10 cellular contexts compared by ENCODE assay signal in genomic region chr19:46000497-46001246, GRCh38. TPM values are rescaled to one million over a fixed set of nuclear protein-coding genes. Genes with fewer than 3 reads are reported as not detected.
A peak's percentile ranks its signal among the peaks of the same experiment; 100 is the strongest.
DNase-seq lines count a peak whose midpoint lies in the region; ATAC-seq, FAIRE-seq and TF ChIP-seq lines count a peak whose summit lies in the region.
"Had no signal": no experiment of that assay in that cellular context is flagged by ENCODE, and none has a peak within 500 bp of the region (broad histone marks: within the 10 kb centered on the region; RNA-seq: fewer than 3 reads in every experiment).

No MANE protein-coding gene starts in this region.

- H3K27me3 ChIP-seq in GM23338 (ENCODE audit: insufficient read depth), result no peaks in the 10 kb centered on the region
- no peaks in the 10 kb centered on the region for H3K27me3 ChIP-seq in astrocyte (ENCODE audit: insufficient read depth, low read length)
- H3K27me3 ChIP-seq in sigmoid colon, result peaks cover 0 to 26% (median 10%) of the 10 kb centered on the region in 3 donors

- no peak for TF ChIP-seq POLR2A in sigmoid colon (IDR thresholded peaks at IDR 0.05)

- H2AFZ ChIP-seq in GM23338 (no peak overlapping the region; the same call in 1 of the 2 replicates), astrocyte (ENCODE audit: low read depth, low read length) (peak overlapping the region; percentile 26)

- H4K20me1 ChIP-seq in GM23338 (replicated peaks; ENCODE audit: insufficient read depth) (no peaks in the 10 kb centered on the region; the same call in 1 of the 2 replicates), astrocyte (ENCODE audit: insufficient read depth, low read length) (peaks cover 43% of the 10 kb centered on the region)

- H3K79me2 ChIP-seq in GM23338 (replicated peaks; ENCODE audit: insufficient read depth), result peaks cover 25% of the 10 kb centered on the region
- H3K79me2 ChIP-seq in astrocyte (ENCODE audit: insufficient read depth, low read length), result peaks cover 21% of the 10 kb centered on the region

- H3K9me3 Mint-ChIP-seq in GM23338 (no peaks in the 10 kb centered on the region; the same call in 2 of the 3 replicates), T-cell (no peaks in the 10 kb centered on the region), astrocyte (ENCODE audit: unreplicated experiment) (no peaks in the 10 kb centered on the region)

- H3K27ac Mint-ChIP-seq in GM23338 (no peak overlapping the region; the same call in 1 of the 2 replicates), T-cell (no peak overlapping the region), astrocyte (ENCODE audit: unreplicated experiment) (peak overlapping the region; percentile 47)

- H3K9me3 ChIP-seq in astrocyte (ENCODE audit: insufficient read depth, low read depth, low read length), result no peaks in the 10 kb centered on the region
- H3K9me3 ChIP-seq in sigmoid colon, result no peaks in the 10 kb centered on the region

- H3K9me2 ChIP-seq in GM23338 (ENCODE audit: insufficient read depth), result no peaks in the 10 kb centered on the region

- H3K4me3 Mint-ChIP-seq in GM23338 (peak overlapping the region; percentile 94), T-cell (peak overlapping the region; percentile 72 to 82 (median 76)), astrocyte (ENCODE audit: unreplicated experiment) (peak overlapping the region; percentile 84)

- peaks cover 7% of the 10 kb centered on the region; the same call in 1 of the 2 replicates for H3F3A ChIP-seq in GM23338 (replicated peaks; ENCODE audit: low read depth)

- H3K27me3 Mint-ChIP-seq in GM23338 (ENCODE audit: insufficient read depth, low read depth, poor library complexity) (peaks cover 13% of the 10 kb centered on the region), T-cell (peaks cover 0 to 2% of the 10 kb centered on the region in 2 donors), astrocyte (ENCODE audit: low read depth, unreplicated experiment) (no peaks in the 10 kb centered on the region)

- peak overlapping the region; percentile 18 for H3K9ac ChIP-seq in astrocyte (ENCODE audit: low read length)
- H3K9ac ChIP-seq: KMS-11 had no signal

- no peak for TF ChIP-seq EP300 in sigmoid colon (IDR thresholded peaks at IDR 0.05)

- peak; percentile 85 for DNase-seq in GM23338 (ENCODE audit: low spot score)
- DNase-seq in T-cell, result peak; percentile 49 to 87 (median 76)
- DNase-seq in astrocyte (ENCODE audit: low read depth), result no peak
- peak; percentile 91 for DNase-seq in iPS-NIHi11 (ENCODE audit: low spot score)
- DNase-seq in stimulated activated CD4-positive, alpha-beta T cell treated with anti-CD3 and anti-CD28 coated beads, Interleukin-4, amount 100 ng/mL, for 48 hours (ENCODE audit: low read depth in 2 of 2), result peak; percentile 55 to 57
- DNase-seq in sigmoid colon, result no peak
- DNase-seq in SW 1271 (lab: John Stamatoyannopoulos, UW), result no peak
- DNase-seq in SIG-M5 (lab: John Stamatoyannopoulos, UW), result no peak

- H3K36me3 Mint-ChIP-seq in GM23338 (ENCODE audit: low read depth), result 0 out of 3 replicates have a peak, but pooled peaks cover 2% of the 10 kb centered on the region
- H3K36me3 Mint-ChIP-seq in T-cell, result peaks cover 14% of the 10 kb centered on the region
- peaks cover 8% of the 10 kb centered on the region for H3K36me3 Mint-ChIP-seq in astrocyte (ENCODE audit: low read depth, unreplicated experiment)

- intact Hi-C loops in sigmoid colon (cut with DNase I), result no loop called here

- peak overlapping the region; percentile 97 for H3K4me2 ChIP-seq in GM23338
- H3K4me2 ChIP-seq in astrocyte (ENCODE audit: low read length), result peak overlapping the region; percentile 82
- H3K4me2 ChIP-seq: KMS-11 had no signal

- CTCF ChIA-PET in T-cell (lab: Charles Lee), result no interaction called here

- H3K4me3 ChIP-seq in GM23338 (peak overlapping the region; percentile 88), astrocyte (ENCODE audit: insufficient read depth, low read depth, low read length) (peak overlapping the region; percentile 23), sigmoid colon (no peak overlapping the region)

- no peak for TF ChIP-seq CTCF in GM23338 (conservative IDR thresholded peaks at IDR 0.05; ENCODE audit: low read depth in 2 of 2)
- no peak for TF ChIP-seq CTCF in astrocyte (IDR thresholded peaks at IDR 0.05; ENCODE audit: insufficient read depth, low read depth, low read length)
- TF ChIP-seq CTCF in sigmoid colon (IDR thresholded peaks at IDR 0.05), result no peak

- H3K36me3 ChIP-seq in GM23338 (ENCODE audit: insufficient read depth), result no peaks in the 10 kb centered on the region
- no peaks in the 10 kb centered on the region for H3K36me3 ChIP-seq in astrocyte (ENCODE audit: insufficient read depth, low read length)
- H3K36me3 ChIP-seq in sigmoid colon, result no peaks in the 10 kb centered on the region

- no peak overlapping the region for H3K27ac ChIP-seq in GM23338 (ENCODE audit: low read depth)
- H3K27ac ChIP-seq in astrocyte (ENCODE audit: low read depth, low read length), result no peak overlapping the region
- H3K27ac ChIP-seq in sigmoid colon, result no peak overlapping the region
- H3K27ac ChIP-seq: KMS-11 had no signal

- WGBS in sigmoid colon, 2 donors, result 5 to 10% methylated on average over 34 of the region's 34 CpGs

- H3K4me1 ChIP-seq in GM23338 (ENCODE audit: insufficient read depth) (peaks cover 8% of the 10 kb centered on the region), astrocyte (ENCODE audit: insufficient read depth, low read length) (peaks cover 8% of the 10 kb centered on the region), sigmoid colon (peaks cover 0 to 25% (median 21%) of the 10 kb centered on the region in 4 donors)

- peak; percentile 84 for ATAC-seq in GM23338
- peak; percentile 98 to 99 (median 99) for ATAC-seq in T-cell (replicated peaks in 1 of 4)

- no peak for FAIRE-seq in astrocyte (lab: Jason Lieb, UNC)

- H3K4me1 Mint-ChIP-seq in GM23338, result peaks cover 27% of the 10 kb centered on the region
- H3K4me1 Mint-ChIP-seq in T-cell, result peaks cover 23 to 33% (median 30%) of the 10 kb centered on the region in 3 donors
- H3K4me1 Mint-ChIP-seq in astrocyte (ENCODE audit: low read depth, unreplicated experiment), result peaks cover 20% of the 10 kb centered on the region

- POLR2A ChIA-PET in T-cell (lab: Charles Lee), result no interaction called here

TF ChIP-seq in GM23338, 12 proteins besides CTCF, POLR2A, EP300 and RAD21 (continues in another document):
- TF ChIP-seq CREB1 (CRISPR knock-in tag; IDR thresholded peaks at IDR 0.05; ENCODE audit: low read depth), result no peak

RNA-seq across cellular contexts. Expression of gene CCDC61, which starts 5.4 kb away (rescaled TPM):
- 16.4 and 22.4 TPM in 2 replicates for total RNA-seq in GM23338 (2014; rRNA removed; shearing (Covaris generic))
- polyA plus RNA-seq in GM23338 (2016; fragmentation: Nextera tagmentation; extraction: Ambion mirVana), result 6.7 and 9.8 TPM in 2 replicates
- 10 to 100 TPM; 18.3 to 42.9 (median 39.4) TPM for total RNA-seq in T-cell
- total RNA-seq in astrocyte, result 6.6 and 6.7 TPM in 2 replicates
- 10 to 100 TPM in 2 of 4 donors, 1 to 10 TPM in 2; 5.0 to 15.2 (median 8.0) TPM for total RNA-seq in sigmoid colon
- 10 to 100 TPM in 2 of 3 donors, 1 to 10 TPM in 1; 9.6 to 16.3 (median 10.9) TPM for polyA plus RNA-seq in sigmoid colon

RNA-seq across cellular contexts. Expression of gene PGLYRP1, which starts 22.2 kb away (rescaled TPM):
- not detected in 2 replicates for total RNA-seq in GM23338 (2014; rRNA removed; shearing (Covaris generic))
- polyA plus RNA-seq in GM23338 (2016; fragmentation: Nextera tagmentation; extraction: Ambion mirVana) (0.33 TPM in 1 of 2 replicates, not detected in the other), sigmoid colon (under 1 TPM in 1 of 3 donors, not detected in 2; 0.12 TPM)
- total RNA-seq in T-cell (not detected), astrocyte (not detected in 2 replicates), sigmoid colon (not detected)
- total RNA-seq: renal cortical epithelial cell had no signal

RNA-seq across cellular contexts. Expression of gene NOVA2, which starts 27.0 kb away (rescaled TPM):
- 13.7 and 14.9 TPM in 2 replicates for total RNA-seq in GM23338 (2014; rRNA removed; shearing (Covaris generic))
- polyA plus RNA-seq in GM23338 (2016; fragmentation: Nextera tagmentation; extraction: Ambion mirVana) (5.1 and 5.3 TPM in 2 replicates), sigmoid colon (1 to 10 TPM in 1 of 3 donors, under 1 TPM in 2; 0.23 to 1.1 (median 0.60) TPM)
- total RNA-seq in T-cell (under 1 TPM in 1 of 5 donors, not detected in 4; 0.03 TPM), astrocyte (10.7 and 11.1 TPM in 2 replicates), sigmoid colon (1 to 10 TPM in 2 of 4 donors, under 1 TPM in 2; 0.36 to 3.0 (median 1.2) TPM)

RNA-seq across cellular contexts. Expression of gene IGFL4, which starts 40.1 kb away (rescaled TPM):
- total RNA-seq in GM23338 (2014; rRNA removed; shearing (Covaris generic)), result 0.87 and 1.0 TPM in 2 replicates
- polyA plus RNA-seq in GM23338 (2016; fragmentation: Nextera tagmentation; extraction: Ambion mirVana), result 0.06 and 0.23 TPM in 2 replicates
- total RNA-seq in T-cell, result not detected
- 2.3 and 5.4 TPM in 2 replicates for total RNA-seq in astrocyte
- not detected for total RNA-seq in sigmoid colon
- not detected for polyA plus RNA-seq in sigmoid colon
- total RNA-seq: renal cortical epithelial cell had no signal

Comparison
In these comparisons a context has a peak if more than half of its experiments do, and no peak if none do; other contexts are left out.
1. DNase-seq: peak in GM23338 (single experiment), T-cell (34 of 34), iPS-NIHi11 (single experiment) and stimulated activated CD4-positive, alpha-beta T cell treated with anti-CD3 and anti-CD28 coated beads, Interleukin-4, amount 100 ng/mL, for 48 hours (2 of 2); none in astrocyte (single experiment), sigmoid colon (single experiment), SW 1271 (0 of 2) and SIG-M5 (single experiment).
2. H3K4me3 ChIP-seq: peak in GM23338 (single experiment) and astrocyte (single experiment); none in sigmoid colon (0 of 4).
3. Peak in every context shown above with its lines, with median percentiles within 50 percentile points of each other: H3K4me3 Mint-ChIP-seq.